Comparison of ENCODE assay signal across 11 cellular contexts in the genomic region with DNA sequence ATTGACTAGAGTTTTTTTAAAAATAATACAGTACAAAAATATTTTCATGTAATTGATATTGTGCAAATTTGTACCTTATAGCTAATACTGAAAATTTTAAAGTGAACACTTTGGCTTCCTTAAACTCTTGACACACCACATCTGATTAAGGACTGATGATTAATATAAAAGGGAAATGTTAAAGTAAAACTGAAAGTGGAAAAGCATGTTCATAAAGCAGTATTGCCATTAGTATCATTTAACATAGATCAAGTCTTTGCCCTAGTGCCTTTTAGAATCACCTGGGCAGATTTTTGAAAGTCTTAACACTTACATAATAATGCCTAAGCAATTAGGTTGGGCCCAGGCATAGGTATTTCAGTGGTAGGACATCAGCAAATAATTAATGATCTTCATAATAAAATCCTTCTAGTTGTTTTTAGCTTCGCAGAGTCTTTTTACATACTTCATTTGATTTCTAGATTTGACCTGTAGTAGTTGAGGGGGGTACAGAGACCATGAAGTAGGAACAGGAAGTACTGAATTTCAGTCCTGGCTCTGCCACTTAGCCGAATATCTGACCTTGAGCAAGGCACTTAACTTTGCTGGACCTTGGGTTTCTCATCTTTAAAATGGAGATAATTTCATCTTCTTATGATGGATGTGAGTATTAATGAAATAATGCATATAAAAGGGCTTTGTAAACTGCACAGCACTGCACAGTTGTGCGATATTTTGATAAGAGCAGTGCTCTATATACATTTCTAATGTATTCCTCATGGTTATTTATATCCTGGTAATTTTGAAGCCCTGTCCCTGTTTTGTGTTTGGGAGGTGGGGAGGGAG. TPM values are rescaled to one million over a fixed set of nuclear protein-coding genes. Genes with fewer than 3 reads are reported as not detected.
DNase-seq lines count a peak whose midpoint lies in the region; ATAC-seq, FAIRE-seq and TF ChIP-seq lines count a peak whose summit lies in the region.
"Had no signal": no experiment of that assay in that cellular context is flagged by ENCODE, and none has a peak within 500 bp of the region (broad histone marks: within the 10 kb centered on the region; RNA-seq: fewer than 3 reads in every experiment).

No MANE protein-coding gene starts in this region.

- ATAC-seq in activated B cell treated with CpG ODN at 0.5 μM for 24 hours (ENCODE audit: low read depth) (peak; percentile 25), memory B cell (ENCODE audit: low read depth) (peak; percentile 62), GM19351 (IDR thresholded peaks at IDR 0.05; ENCODE audit: unreplicated experiment) (no peak), HG02610 (IDR thresholded peaks at IDR 0.05; ENCODE audit: unreplicated experiment) (no peak)
- ATAC-seq: sciatic nerve had no signal

- peaks cover 28% of the 10 kb centered on the region for H3K36me3 Mint-ChIP-seq in activated B cell treated with CpG ODN at 0.5 μM for 24 hours (ENCODE audit: low read depth)
- peaks cover 9% of the 10 kb centered on the region for H3K36me3 Mint-ChIP-seq in memory B cell

- H3K27ac Mint-ChIP-seq in activated B cell treated with CpG ODN at 0.5 μM for 24 hours (peak overlapping the region; percentile 65), memory B cell (peak overlapping the region; percentile 68)
- H3K27ac Mint-ChIP-seq: type B pancreatic cell had no signal

- H3K9me3 Mint-ChIP-seq in activated B cell treated with CpG ODN at 0.5 μM for 24 hours: no peaks in the 10 kb centered on the region
- no peaks in the 10 kb centered on the region for H3K9me3 Mint-ChIP-seq in memory B cell
- H3K9me3 Mint-ChIP-seq: type B pancreatic cell had no signal

- CTCF ChIA-PET in activated B cell treated with CpG ODN at 0.5 μM for 24 hours (lab: Charles Lee): no interaction called here

- DNase-seq in activated B cell treated with CpG ODN at 0.5 μM for 24 hours: no peak
- no peak for DNase-seq in memory B cell (ENCODE audit: low spot score in 2 of 2)
- no peak for DNase-seq in AG08395 (ENCODE audit: low spot score)
- DNase-seq in NCI-H69 (lab: John Stamatoyannopoulos, UW): no peak

- H3K4me3 Mint-ChIP-seq in activated B cell treated with CpG ODN at 0.5 μM for 24 hours: no peak overlapping the region
- H3K4me3 Mint-ChIP-seq in memory B cell: no peak overlapping the region
- H3K4me3 Mint-ChIP-seq: type B pancreatic cell had no signal

- H3K27me3 Mint-ChIP-seq in activated B cell treated with CpG ODN at 0.5 μM for 24 hours (no peaks in the 10 kb centered on the region), memory B cell (no peaks in the 10 kb centered on the region)
- H3K27me3 Mint-ChIP-seq: type B pancreatic cell had no signal

- no peak for TF ChIP-seq CTCF in activated B cell treated with CpG ODN at 0.5 μM for 24 hours (IDR thresholded peaks at IDR 0.05)

- POLR2A ChIA-PET in activated B cell treated with CpG ODN at 0.5 μM for 24 hours (lab: Charles Lee): interaction anchor here (0.6 to 0.7 kb wide), 2 partner anchors 11 to 31 kb away, joined by 3 to 9 read pairs; no protein-coding TSS in a partner anchor

- FAIRE-seq in A204.1 (lab: Jason Lieb, UNC): peak; percentile 82
- FAIRE-seq in G401.6 (lab: Jason Lieb, UNC): peak; percentile 41
- FAIRE-seq: bronchial epithelial cell had no signal

- intact Hi-C loops in activated B cell treated with CpG ODN at 0.5 μM for 24 hours (cut with micrococcal nuclease): no loop called here

- H3K4me1 Mint-ChIP-seq in activated B cell treated with CpG ODN at 0.5 μM for 24 hours: peaks cover 28% of the 10 kb centered on the region
- peaks cover 24% of the 10 kb centered on the region for H3K4me1 Mint-ChIP-seq in memory B cell

RNA-seq across cellular contexts. Expression of gene MARK3, which starts 43.7 kb away (rescaled TPM):
- 97.1 and 110 TPM in 2 replicates for total RNA-seq in activated B cell treated with CpG ODN at 0.5 μM for 24 hours

Comparison
In these comparisons a context has a peak if more than half of its experiments do, and no peak if none do; other contexts are left out.
1. ATAC-seq: peak in activated B cell treated with CpG ODN at 0.5 μM for 24 hours (single experiment) and memory B cell (single experiment); none in GM19351 (single experiment) and HG02610 (single experiment).